Comparison of ENCODE assay signal across 21 cellular contexts in genomic region chr9:126882746-126883145, GRCh38. TPM values are rescaled to one million over a fixed set of nuclear protein-coding genes. Genes with fewer than 3 reads are reported as not detected.
DNase-seq lines count a peak whose midpoint lies in the region; ATAC-seq and TF ChIP-seq lines count a peak whose summit lies in the region.
"Had no signal": no experiment of that assay in that cellular context is flagged by ENCODE, and none has a peak within 500 bp of the region (broad histone marks: within the 10 kb centered on the region; RNA-seq: fewer than 3 reads in every experiment).

No MANE protein-coding gene starts in this region.

- intact Hi-C loops in activated CD4-positive, alpha-beta memory T cell treated with anti-CD3 and anti-CD28 coated beads for 36 hours (cut with micrococcal nuclease): no loop called here

- no peak for TF ChIP-seq CTCF in WTC11 (IDR thresholded peaks at IDR 0.05)

- peaks cover 29% of the 10 kb centered on the region for H3K4me1 Mint-ChIP-seq in WTC11
- no peaks in the 10 kb centered on the region for H3K4me1 Mint-ChIP-seq in activated CD4-positive, alpha-beta memory T cell treated with anti-CD3 and anti-CD28 coated beads for 36 hours (ENCODE audit: low read depth)
- H3K4me1 Mint-ChIP-seq: B cell had no signal

- peaks cover 20% of the 10 kb centered on the region for H3K36me3 Mint-ChIP-seq in WTC11
- H3K36me3 Mint-ChIP-seq in activated CD4-positive, alpha-beta memory T cell treated with anti-CD3 and anti-CD28 coated beads for 36 hours: peaks cover 16% of the 10 kb centered on the region

- peak; percentile 68 for DNase-seq in D341Med (ENCODE audit: low spot score)
- peak; percentile 11 for DNase-seq in NCI-H82 treated with DMSO at 0.1 percent for 48 hours (lab: John Stamatoyannopoulos, UW; ENCODE audit: unreplicated experiment)
- DNase-seq in WTC11 (ENCODE audit: low spot score): no peak
- DNase-seq in HUDEP-2 (lab: John Stamatoyannopoulos, UW; ENCODE audit: unreplicated experiment in 76 of 76): no peak
- no peak for DNase-seq in activated CD4-positive, alpha-beta memory T cell treated with anti-CD3 and anti-CD28 coated beads for 36 hours
- no peak for DNase-seq in RPMI8226
- DNase-seq: 8988T; Caco-2; CD4-positive, CD25-positive, alpha-beta regulatory T cell; DMS 273 treated with DMSO at 0.1 percent for 48 hours; DMS79; EL; GDM1; GM23248; H9 had no signal

- ATAC-seq in WTC11: no peak
- no peak for ATAC-seq in GM18867 (IDR thresholded peaks at IDR 0.05; ENCODE audit: unreplicated experiment)
- ATAC-seq: A549; CD8-positive, alpha-beta T cell; GM12878; HCT116 had no signal

- no peaks in the 10 kb centered on the region for H3K9me3 Mint-ChIP-seq in WTC11
- H3K9me3 Mint-ChIP-seq in activated CD4-positive, alpha-beta memory T cell treated with anti-CD3 and anti-CD28 coated beads for 36 hours: no peaks in the 10 kb centered on the region
- H3K9me3 Mint-ChIP-seq: CD4-positive, CD25-positive, alpha-beta regulatory T cell; CD8-positive, alpha-beta T cell; H9 had no signal

- CTCF ChIA-PET in WTC11 (lab: Charles Lee): no interaction called here
- CTCF ChIA-PET in activated CD4-positive, alpha-beta memory T cell treated with anti-CD3 and anti-CD28 coated beads for 36 hours (lab: Charles Lee): no interaction called here

- POLR2A ChIA-PET in WTC11 (lab: Charles Lee): no interaction called here
- POLR2A ChIA-PET in activated CD4-positive, alpha-beta memory T cell treated with anti-CD3 and anti-CD28 coated beads for 36 hours (lab: Charles Lee): no interaction called here

- H3K27ac Mint-ChIP-seq in WTC11: peak overlapping the region; percentile 76; the same call in 1 of the 2 replicates
- H3K27ac Mint-ChIP-seq in activated CD4-positive, alpha-beta memory T cell treated with anti-CD3 and anti-CD28 coated beads for 36 hours: no peak overlapping the region
- H3K27ac Mint-ChIP-seq: B cell; CD4-positive, CD25-positive, alpha-beta regulatory T cell; CD8-positive, alpha-beta T cell had no signal

- H3K4me3 Mint-ChIP-seq in WTC11: no peak overlapping the region
- no peak overlapping the region for H3K4me3 Mint-ChIP-seq in activated CD4-positive, alpha-beta memory T cell treated with anti-CD3 and anti-CD28 coated beads for 36 hours
- H3K4me3 Mint-ChIP-seq: B cell; CD4-positive, CD25-positive, alpha-beta regulatory T cell; CD8-positive, alpha-beta T cell; H9 had no signal

- H3K27me3 Mint-ChIP-seq in WTC11 (ENCODE audit: low read depth): no peaks in the 10 kb centered on the region
- no peaks in the 10 kb centered on the region for H3K27me3 Mint-ChIP-seq in activated CD4-positive, alpha-beta memory T cell treated with anti-CD3 and anti-CD28 coated beads for 36 hours
- H3K27me3 Mint-ChIP-seq: B cell; CD4-positive, CD25-positive, alpha-beta regulatory T cell had no signal

TF ChIP-seq in WTC11, 78 proteins besides CTCF, POLR2A, EP300 and RAD21:
- TF ChIP-seq, protein P1, sequence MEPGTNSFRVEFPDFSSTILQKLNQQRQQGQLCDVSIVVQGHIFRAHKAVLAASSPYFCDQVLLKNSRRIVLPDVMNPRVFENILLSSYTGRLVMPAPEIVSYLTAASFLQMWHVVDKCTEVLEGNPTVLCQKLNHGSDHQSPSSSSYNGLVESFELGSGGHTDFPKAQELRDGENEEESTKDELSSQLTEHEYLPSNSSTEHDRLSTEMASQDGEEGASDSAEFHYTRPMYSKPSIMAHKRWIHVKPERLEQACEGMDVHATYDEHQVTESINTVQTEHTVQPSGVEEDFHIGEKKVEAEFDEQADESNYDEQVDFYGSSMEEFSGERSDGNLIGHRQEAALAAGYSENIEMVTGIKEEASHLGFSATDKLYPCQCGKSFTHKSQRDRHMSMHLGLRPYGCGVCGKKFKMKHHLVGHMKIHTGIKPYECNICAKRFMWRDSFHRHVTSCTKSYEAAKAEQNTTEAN (CRISPR knock-in tag; IDR thresholded peaks at IDR 0.05): no peak
- TF ChIP-seq ZBTB21 (CRISPR knock-in tag; IDR thresholded peaks at IDR 0.05; ENCODE audit: borderline replicate concordance) (no peak), ATF2 (CRISPR knock-in tag; IDR thresholded peaks at IDR 0.05; ENCODE audit: borderline replicate concordance, low read depth) (no peak), ZNF423 (CRISPR knock-in tag; IDR thresholded peaks at IDR 0.05) (no peak), ETV6 (CRISPR knock-in tag; IDR thresholded peaks at IDR 0.05) (no peak), GRHL2 (CRISPR knock-in tag; IDR thresholded peaks at IDR 0.05; ENCODE audit: insufficient replicate concordance, severe bottlenecking) (no peak), CBFB (CRISPR knock-in tag; IDR thresholded peaks at IDR 0.05; ENCODE audit: low read depth) (no peak), TP53 (CRISPR knock-in tag; IDR thresholded peaks at IDR 0.05) (no peak), ZMAT4 (CRISPR knock-in tag; IDR thresholded peaks at IDR 0.05) (no peak)

RNA-seq across cellular contexts. Expression of gene ZBTB34, which starts 22.3 kb away (rescaled TPM):
- total RNA-seq in WTC11 (2021): 15.9 to 18.4 TPM (median 16.9 TPM) in 3 replicates
- total RNA-seq in activated CD4-positive, alpha-beta memory T cell treated with anti-CD3 and anti-CD28 coated beads for 36 hours: 1 to 10 TPM; 4.0 to 4.5 TPM

RNA-seq across cellular contexts. Expression of gene RALGPS1, which starts 31.8 kb away (rescaled TPM):
- total RNA-seq in WTC11 (2021): 26.1 to 28.5 TPM (median 27.4 TPM) in 3 replicates
- 1 to 10 TPM; 2.1 to 3.1 TPM for total RNA-seq in activated CD4-positive, alpha-beta memory T cell treated with anti-CD3 and anti-CD28 coated beads for 36 hours

Comparison
In these comparisons a context has a peak if more than half of its experiments do, and no peak if none do; other contexts are left out.
1. DNase-seq: peak in D341Med (single experiment) and NCI-H82 treated with DMSO at 0.1 percent for 48 hours (single experiment); none in WTC11 (single experiment), HUDEP-2 (0 of 76), activated CD4-positive, alpha-beta memory T cell treated with anti-CD3 and anti-CD28 coated beads for 36 hours (single experiment) and RPMI8226 (single experiment).